8 cellular contexts compared by ENCODE assay signal in genomic region chr12:31658743-31659086, GRCh38. TPM values are rescaled to one million over a fixed set of nuclear protein-coding genes. Genes with fewer than 3 reads are reported as not detected.
DNase-seq lines count a peak whose midpoint lies in the region; ATAC-seq and TF ChIP-seq lines count a peak whose summit lies in the region.

No MANE protein-coding gene starts in this region.

- CTCF ChIA-PET in activated CD8-positive, alpha-beta T cell treated with anti-CD3 and anti-CD28 coated beads for 36 hours (lab: Charles Lee): interaction anchor here (1.0 to 1.5 kb wide), 2 partner anchors 307 to 654 kb away, joined by 4 to 5 read pairs; no protein-coding TSS in a partner anchor

- H3K27me3 Mint-ChIP-seq in GM23338 (ENCODE audit: insufficient read depth, low read depth, poor library complexity): peaks cover 3% of the 10 kb centered on the region
- no peaks in the 10 kb centered on the region for H3K27me3 Mint-ChIP-seq in activated CD8-positive, alpha-beta T cell treated with anti-CD3 and anti-CD28 coated beads for 36 hours

- intact Hi-C loops in activated CD8-positive, alpha-beta T cell treated with anti-CD3 and anti-CD28 coated beads for 36 hours (cut with micrococcal nuclease): loop anchor here (2.0 to 10.0 kb wide), 6 partner anchors 238 to 1096 kb away; partner anchors contain the start of gene YARS2

- peak overlapping the region; percentile 93 for H3K27ac ChIP-seq in 22Rv1
- H3K27ac ChIP-seq in GM23338 (ENCODE audit: low read depth): peak overlapping the region; percentile 88
- peak overlapping the region; percentile 91 for H3K27ac ChIP-seq in suprapubic skin

- H3K4me2 ChIP-seq in GM23338: peak overlapping the region; percentile 92

- peaks cover 3% of the 10 kb centered on the region for H3F3A ChIP-seq in GM23338 (replicated peaks; ENCODE audit: low read depth)

- WGBS in suprapubic skin: 1% methylated on average over 6 of the region's 6 CpGs

- DNase-seq in GM23338 (ENCODE audit: low spot score) (no peak), suprapubic skin (ENCODE audit: low spot score in 2 of 2) (no peak), NCI-H1930 (lab: John Stamatoyannopoulos, UW) (no peak), NCI-H2081 treated with DMSO at 0.1 percent for 48 hours (lab: John Stamatoyannopoulos, UW) (no peak), Ammon's horn (ENCODE audit: low spot score) (no peak)
- DNase-seq in activated CD8-positive, alpha-beta T cell treated with anti-CD3 and anti-CD28 coated beads for 36 hours: no peak

- H3K9me3 Mint-ChIP-seq in GM23338: peaks cover 1% of the 10 kb centered on the region
- H3K9me3 Mint-ChIP-seq in activated CD8-positive, alpha-beta T cell treated with anti-CD3 and anti-CD28 coated beads for 36 hours: no peaks in the 10 kb centered on the region

- peaks cover 7% of the 10 kb centered on the region for H3K4me1 Mint-ChIP-seq in GM23338
- peaks cover 8% of the 10 kb centered on the region for H3K4me1 Mint-ChIP-seq in activated CD8-positive, alpha-beta T cell treated with anti-CD3 and anti-CD28 coated beads for 36 hours (ENCODE audit: low read depth)

- H3K36me3 Mint-ChIP-seq in GM23338 (ENCODE audit: low read depth): peaks cover 8% of the 10 kb centered on the region; the same call in 2 of the 3 replicates
- H3K36me3 Mint-ChIP-seq in activated CD8-positive, alpha-beta T cell treated with anti-CD3 and anti-CD28 coated beads for 36 hours (ENCODE audit: low read depth): peaks cover 2% of the 10 kb centered on the region

- H3K27me3 ChIP-seq in GM23338 (ENCODE audit: insufficient read depth) (no peaks in the 10 kb centered on the region), suprapubic skin (no peaks in the 10 kb centered on the region)

- ATAC-seq in GM23338: peak; percentile 5; the same call in 1 of the 3 replicates
- ATAC-seq in activated CD8-positive, alpha-beta T cell treated with anti-CD3 and anti-CD28 coated beads for 36 hours: peak; percentile 4

- no peaks in the 10 kb centered on the region for H3K79me2 ChIP-seq in GM23338 (replicated peaks; ENCODE audit: insufficient read depth)

- POLR2A ChIA-PET in activated CD8-positive, alpha-beta T cell treated with anti-CD3 and anti-CD28 coated beads for 36 hours (lab: Charles Lee): no interaction called here

- H3K4me3 Mint-ChIP-seq in GM23338: peak overlapping the region; percentile 98
- peak overlapping the region; percentile 92 for H3K4me3 Mint-ChIP-seq in activated CD8-positive, alpha-beta T cell treated with anti-CD3 and anti-CD28 coated beads for 36 hours

- H3K4me1 ChIP-seq in GM23338 (ENCODE audit: insufficient read depth) (peaks cover 10% of the 10 kb centered on the region; the same call in 1 of the 2 replicates), suprapubic skin (peaks cover 15% of the 10 kb centered on the region)

- no peaks in the 10 kb centered on the region for H3K9me3 ChIP-seq in suprapubic skin

- TF ChIP-seq EP300 in suprapubic skin (IDR thresholded peaks at IDR 0.05): no peak

- TF ChIP-seq POLR2A in suprapubic skin (IDR thresholded peaks at IDR 0.05): no peak

- H3K36me3 ChIP-seq in GM23338 (ENCODE audit: insufficient read depth) (no peaks in the 10 kb centered on the region), suprapubic skin (peaks cover 17% of the 10 kb centered on the region)

- H3K27ac Mint-ChIP-seq in GM23338: peak overlapping the region; percentile 61
- peak overlapping the region; percentile 98 for H3K27ac Mint-ChIP-seq in activated CD8-positive, alpha-beta T cell treated with anti-CD3 and anti-CD28 coated beads for 36 hours

- peak overlapping the region; percentile 85 for H2AFZ ChIP-seq in GM23338

- no peaks in the 10 kb centered on the region for H4K20me1 ChIP-seq in GM23338 (replicated peaks; ENCODE audit: insufficient read depth)

- H3K4me3 ChIP-seq in GM23338 (peak overlapping the region; percentile 77), iPS-11a (ENCODE audit: low read depth, low read length) (peak overlapping the region; percentile 35), suprapubic skin (peak overlapping the region; percentile 70)

- TF ChIP-seq CTCF in 22Rv1 (IDR thresholded peaks at IDR 0.05) (no peak), GM23338 (conservative IDR thresholded peaks at IDR 0.05; ENCODE audit: low read depth in 2 of 2) (no peak), suprapubic skin (IDR thresholded peaks at IDR 0.05) (no peak)
- no peak for TF ChIP-seq CTCF in activated CD8-positive, alpha-beta T cell treated with anti-CD3 and anti-CD28 coated beads for 36 hours (IDR thresholded peaks at IDR 0.05)

- no peaks in the 10 kb centered on the region for H3K9me2 ChIP-seq in GM23338 (ENCODE audit: insufficient read depth)

TF ChIP-seq in GM23338, 12 proteins besides CTCF, POLR2A, EP300 and RAD21:
- TF ChIP-seq EZH2phosphoT487 (IDR thresholded peaks at IDR 0.05; ENCODE audit: unreplicated experiment) (no peak), REST (IDR thresholded peaks at IDR 0.05; ENCODE audit: unreplicated experiment) (no peak), ZNF114 (CRISPR knock-in tag; IDR thresholded peaks at IDR 0.05) (no peak), CREB1 (CRISPR knock-in tag; IDR thresholded peaks at IDR 0.05; ENCODE audit: low read depth) (no peak), NANOG (IDR thresholded peaks at IDR 0.05; ENCODE audit: borderline replicate concordance) (no peak), JUNB (IDR thresholded peaks at IDR 0.05; ENCODE audit: unreplicated experiment) (no peak), POLR2AphosphoS5 (IDR thresholded peaks at IDR 0.05; ENCODE audit: low read depth) (no peak), STAT1 (IDR thresholded peaks at IDR 0.05; ENCODE audit: unreplicated experiment) (no peak), ZNF331 (CRISPR knock-in tag; IDR thresholded peaks at IDR 0.05; ENCODE audit: low read depth) (no peak)

RNA-seq across cellular contexts. Expression of gene ETFBKMT, which starts 0.8 kb away (rescaled TPM):
- total RNA-seq in GM23338 (2014; rRNA removed; shearing (Covaris generic)): 2.3 and 3.2 TPM in 2 replicates
- polyA plus RNA-seq in GM23338 (2016; fragmentation: Nextera tagmentation; extraction: Ambion mirVana): 0.79 and 0.87 TPM in 2 replicates
- 1 to 10 TPM in 1 of 2 experiments, under 1 TPM in 1; 0.99 to 1.1 TPM for total RNA-seq in activated CD8-positive, alpha-beta T cell treated with anti-CD3 and anti-CD28 coated beads for 36 hours
- total RNA-seq in suprapubic skin: 1 to 10 TPM; 2.4 to 4.0 (median 2.7) TPM
